14 cellular contexts compared by ENCODE assay signal in genomic region chr3:169624533-169624972, GRCh38. TPM values are rescaled to one million over a fixed set of nuclear protein-coding genes. Genes with fewer than 3 reads are reported as not detected.
DNase-seq lines count a peak whose midpoint lies in the region; ATAC-seq and TF ChIP-seq lines count a peak whose summit lies in the region.
"Had no signal": no experiment of that assay in that cellular context is flagged by ENCODE, and none has a peak within 500 bp of the region (broad histone marks: within the 10 kb centered on the region; RNA-seq: fewer than 3 reads in every experiment).

No MANE protein-coding gene starts in this region.

- ATAC-seq in GM23338 (peak; percentile 52), body of pancreas (peak; percentile 18), HG03095 (IDR thresholded peaks at IDR 0.05; ENCODE audit: unreplicated experiment) (no peak), GM21515 (IDR thresholded peaks at IDR 0.05; ENCODE audit: unreplicated experiment) (no peak)
- ATAC-seq: Panc1 had no signal

- H3F3A ChIP-seq in GM23338 (replicated peaks; ENCODE audit: low read depth), result no peaks in the 10 kb centered on the region

- peaks cover 11% of the 10 kb centered on the region; the same call in 1 of the 2 replicates for H3K4me1 ChIP-seq in GM23338 (ENCODE audit: insufficient read depth)
- H3K4me1 ChIP-seq in body of pancreas, result peaks cover 36% of the 10 kb centered on the region

- H3K79me2 ChIP-seq in GM23338 (replicated peaks; ENCODE audit: insufficient read depth), result no peaks in the 10 kb centered on the region

- H3K27me3 Mint-ChIP-seq in GM23338 (ENCODE audit: insufficient read depth, low read depth, poor library complexity) (peaks cover 3% of the 10 kb centered on the region), nephron (ENCODE audit: low read depth) (peaks cover 13% of the 10 kb centered on the region)

- H3K9me2 ChIP-seq in GM23338 (ENCODE audit: insufficient read depth), result no peaks in the 10 kb centered on the region

- no peak for DNase-seq in GM23338 (ENCODE audit: low spot score)
- DNase-seq in NCI-H2029 treated with DMSO at 0.1 percent for 48 hours (lab: John Stamatoyannopoulos, UW), result peak; percentile 28
- no peak for DNase-seq in body of pancreas
- no peak for DNase-seq in activated CD8-positive, alpha-beta memory T cell treated with anti-CD3 and anti-CD28 coated beads for 24 hours
- DNase-seq: activated CD4-positive, CD25-positive, alpha-beta regulatory T cell treated with anti-CD3 and anti-CD28 coated beads, Interleukin-2, amount 50 U/mL, for 72 hours; cerebellar nuclear complex; head of caudate nucleus; NCI-H345 had no signal

- no peaks in the 10 kb centered on the region for H3K9me3 Mint-ChIP-seq in GM23338
- H3K9me3 Mint-ChIP-seq in nephron, result no peaks in the 10 kb centered on the region
- H3K9me3 Mint-ChIP-seq: T-helper 1 cell treated with Interleukin-12 subunit alpha and Interleukin-12 subunit beta and Interleukin-4 antibody, amounts not matched to agents 30 μg/mL and 1 μg/mL, for 36 hours had no signal

- TF ChIP-seq CTCF in GM23338 (conservative IDR thresholded peaks at IDR 0.05; ENCODE audit: low read depth in 2 of 2) (no peak), body of pancreas (IDR thresholded peaks at IDR 0.05) (no peak), nephron (IDR thresholded peaks at IDR 0.05; ENCODE audit: unreplicated experiment in 3 of 3) (no peak)

- no peak for TF ChIP-seq POLR2A in body of pancreas (IDR thresholded peaks at IDR 0.05)

- H4K20me1 ChIP-seq in GM23338 (replicated peaks; ENCODE audit: insufficient read depth), result no peaks in the 10 kb centered on the region

- no peaks in the 10 kb centered on the region for H3K9me3 ChIP-seq in body of pancreas

- intact Hi-C loops in body of pancreas (cut with DNase I), result no loop called here

- H3K27ac Mint-ChIP-seq in GM23338 (no peak overlapping the region), nephron (peak overlapping the region in 2 of 3 experiments; percentile 22 to 41)
- H3K27ac Mint-ChIP-seq: activated naive CD8-positive, alpha-beta T cell; T-helper 1 cell treated with Interleukin-12 subunit alpha and Interleukin-12 subunit beta and Interleukin-4 antibody, amounts not matched to agents 30 μg/mL and 1 μg/mL, for 36 hours had no signal

- H3K4me1 Mint-ChIP-seq in GM23338 (peaks cover 41% of the 10 kb centered on the region), nephron (peaks cover 15% of the 10 kb centered on the region)

- WGBS in body of pancreas, 2 donors, result 63 to 75% methylated on average over 4 of the region's 4 CpGs

- no peaks in the 10 kb centered on the region for H3K36me3 ChIP-seq in GM23338 (ENCODE audit: insufficient read depth)
- no peaks in the 10 kb centered on the region for H3K36me3 ChIP-seq in body of pancreas (replicated peaks in 1 of 2; ENCODE audit: insufficient read depth in 1 of 2, low read depth in 2 of 2)

- H3K27ac ChIP-seq in GM23338 (ENCODE audit: low read depth), result no peak overlapping the region
- no peak overlapping the region for H3K27ac ChIP-seq in body of pancreas

- H3K4me3 Mint-ChIP-seq in GM23338 (no peak overlapping the region), nephron (no peak overlapping the region)
- H3K4me3 Mint-ChIP-seq: activated naive CD8-positive, alpha-beta T cell; T-helper 1 cell treated with Interleukin-12 subunit alpha and Interleukin-12 subunit beta and Interleukin-4 antibody, amounts not matched to agents 30 μg/mL and 1 μg/mL, for 36 hours had no signal

- no peak overlapping the region for H2AFZ ChIP-seq in GM23338

- H3K4me3 ChIP-seq in GM23338 (no peak overlapping the region), body of pancreas (no peak overlapping the region)

- H3K27me3 ChIP-seq in GM23338 (ENCODE audit: insufficient read depth) (no peaks in the 10 kb centered on the region), body of pancreas (no peaks in the 10 kb centered on the region)

- no peak overlapping the region for H3K4me2 ChIP-seq in GM23338

- H3K36me3 Mint-ChIP-seq in GM23338 (ENCODE audit: low read depth) (no peaks in the 10 kb centered on the region), nephron (ENCODE audit: low read depth) (no peaks in the 10 kb centered on the region)
- H3K36me3 Mint-ChIP-seq: activated naive CD8-positive, alpha-beta T cell had no signal

TF ChIP-seq in GM23338, 12 proteins besides CTCF, POLR2A, EP300 and RAD21 (continues in another document):
- no peak for TF ChIP-seq NANOG (IDR thresholded peaks at IDR 0.05; ENCODE audit: borderline replicate concordance)
- TF ChIP-seq REST (IDR thresholded peaks at IDR 0.05; ENCODE audit: unreplicated experiment), result no peak
- TF ChIP-seq ZNF114 (CRISPR knock-in tag; IDR thresholded peaks at IDR 0.05), result no peak
- no peak for TF ChIP-seq EZH2 (IDR thresholded peaks at IDR 0.05; ENCODE audit: low read depth, unreplicated experiment)
- no peak for TF ChIP-seq POLR2AphosphoS5 (IDR thresholded peaks at IDR 0.05; ENCODE audit: low read depth)
- no peak for TF ChIP-seq JUNB (IDR thresholded peaks at IDR 0.05; ENCODE audit: unreplicated experiment)
- no peak for TF ChIP-seq STAT1 (IDR thresholded peaks at IDR 0.05; ENCODE audit: unreplicated experiment)
- no peak for TF ChIP-seq ETS1 (IDR thresholded peaks at IDR 0.05)
- TF ChIP-seq ZNF331 (CRISPR knock-in tag; IDR thresholded peaks at IDR 0.05; ENCODE audit: low read depth), result no peak
- no peak for TF ChIP-seq CREB1 (CRISPR knock-in tag; IDR thresholded peaks at IDR 0.05; ENCODE audit: low read depth)

RNA-seq across cellular contexts. Expression of gene MECOM, which starts 39.0 kb away (rescaled TPM):
- 1.1 and 2.7 TPM in 2 replicates for total RNA-seq in GM23338 (2014; rRNA removed; shearing (Covaris generic))
- polyA plus RNA-seq in GM23338 (2016; fragmentation: Nextera tagmentation; extraction: Ambion mirVana), result 0.14 and 0.15 TPM in 2 replicates
- 10 to 100 TPM; 47.5 to 58.1 TPM for total RNA-seq in body of pancreas

Comparison
In these comparisons a context has a peak if more than half of its experiments do, and no peak if none do; other contexts are left out.
1. ATAC-seq: peak in GM23338 (single experiment) and body of pancreas (single experiment); none in HG03095 (single experiment) and GM21515 (single experiment).
2. RNA of gene MECOM, which starts 39.0 kb away (total RNA-seq): 47.5 to 58.1 TPM in body of pancreas; 1.1 to 2.7 TPM in GM23338; every median in the first group is over 10 times any median in the second.